25 cellular contexts compared by ENCODE assay signal in the genomic region with DNA sequence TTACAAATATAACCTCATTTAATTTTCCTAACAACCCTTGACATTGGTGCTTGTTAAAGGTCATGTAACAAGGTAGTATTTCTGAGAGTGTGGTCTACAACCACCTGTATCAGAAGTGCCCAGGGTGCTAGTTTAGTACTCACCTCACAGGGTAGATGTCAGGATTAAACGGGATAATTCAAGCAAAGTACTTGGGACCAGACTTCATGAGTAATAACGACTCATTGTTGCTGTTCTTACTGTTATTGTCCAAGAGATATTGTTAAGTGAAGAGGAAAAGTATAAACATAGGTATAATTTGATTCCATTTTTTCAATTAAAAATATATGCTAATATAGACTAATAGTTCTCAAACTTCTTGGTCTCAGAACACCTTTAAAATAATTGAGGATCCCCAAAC.
DNase-seq lines count a peak whose midpoint lies in the region; ATAC-seq and TF ChIP-seq lines count a peak whose summit lies in the region.
"Had no signal": no experiment of that assay in that cellular context is flagged by ENCODE, and none has a peak within 500 bp of the region (broad histone marks: within the 10 kb centered on the region; RNA-seq: fewer than 3 reads in every experiment).

No MANE protein-coding gene starts in this region.

- H3K36me3 Mint-ChIP-seq in endothelial cell (ENCODE audit: low read depth, unreplicated experiment), result peaks cover 8% of the 10 kb centered on the region

- no peak for ATAC-seq in GM21390 (IDR thresholded peaks at IDR 0.05; ENCODE audit: unreplicated experiment)
- ATAC-seq in GM21619 (IDR thresholded peaks at IDR 0.05; ENCODE audit: unreplicated experiment), result no peak
- ATAC-seq: CD8-positive, alpha-beta T cell; esophagus mucosa; left lung; psoas muscle; stimulated activated naive CD8-positive, alpha-beta T cell treated with anti-CD3 and anti-CD28 coated beads, Interleukin-15, Interleukin-2, amounts not matched to agents 100 U/mL and 50 U/mL, for 24 hours had no signal

- DNase-seq in HCEC 1CT (peak; percentile 47), RPMI7951 (ENCODE audit: low read depth) (peak; percentile 29), endothelial cell (ENCODE audit: low spot score) (no peak), OCI-M2 (lab: John Stamatoyannopoulos, UW; ENCODE audit: unreplicated experiment) (no peak), SW480 (ENCODE audit: low spot score) (no peak)
- DNase-seq: activated CD4-positive, alpha-beta T cell treated with anti-CD3 and anti-CD28 coated beads, Interleukin-2, amount 50 U/mL, for 4 hours; activated effector memory CD4-positive, alpha-beta T cell treated with anti-CD3 and anti-CD28 coated beads, Interleukin-2, amount 50 U/mL, for 16 hours; CD8-positive, alpha-beta T cell; central memory CD4-positive, alpha-beta T cell; DMS153; left lung; NCI-H2171; NCI-H69; psoas muscle; SIG-M5; stimulated activated CD4-positive, alpha-beta T cell treated with anti-CD3 and anti-CD28 coated beads, Interleukin-2, amount 100 ng/mL, for 24 hours; stimulated activated naive CD8-positive, alpha-beta T cell treated with anti-CD3 and anti-CD28 coated beads, Interleukin-15, Interleukin-2, amounts not matched to agents 100 U/mL and 50 U/mL, for 24 hours; upper lobe of right lung had no signal

- H3K4me3 Mint-ChIP-seq in endothelial cell (ENCODE audit: unreplicated experiment), result no peak overlapping the region
- H3K4me3 Mint-ChIP-seq: CD8-positive, alpha-beta T cell; neural progenitor cell; T-helper 1 cell treated with Interleukin-12 subunit alpha and Interleukin-12 subunit beta and Interleukin-4 antibody, amounts not matched to agents 30 μg/mL and 1 μg/mL, for 36 hours had no signal

- peaks cover 7% of the 10 kb centered on the region for H3K36me3 ChIP-seq in mesodermal cell (ENCODE audit: control insufficient read depth, insufficient read depth, low read length)
- H3K36me3 ChIP-seq: neural progenitor cell had no signal

- no peaks in the 10 kb centered on the region for H3K9me3 Mint-ChIP-seq in endothelial cell (ENCODE audit: unreplicated experiment)
- H3K9me3 Mint-ChIP-seq: CD8-positive, alpha-beta T cell; neural progenitor cell; T-helper 1 cell treated with Interleukin-12 subunit alpha and Interleukin-12 subunit beta and Interleukin-4 antibody, amounts not matched to agents 30 μg/mL and 1 μg/mL, for 36 hours had no signal

- H3K27ac ChIP-seq in mesodermal cell (ENCODE audit: low read depth, low read length, severe bottlenecking), result peak overlapping the region; percentile 30
- H3K27ac ChIP-seq: left lung, neural progenitor cell, psoas muscle, skin epidermis, upper lobe of right lung had no signal

- no peak for TF ChIP-seq CTCF in endothelial cell (IDR thresholded peaks at IDR 0.05; ENCODE audit: unreplicated experiment)

- H3K27ac Mint-ChIP-seq in endothelial cell (ENCODE audit: unreplicated experiment), result peak overlapping the region; percentile 98
- H3K27ac Mint-ChIP-seq: CD8-positive, alpha-beta T cell; neural progenitor cell; T-helper 1 cell treated with Interleukin-12 subunit alpha and Interleukin-12 subunit beta and Interleukin-4 antibody, amounts not matched to agents 30 μg/mL and 1 μg/mL, for 36 hours had no signal

- WGBS in mesodermal cell (ENCODE audit: insufficient coverage in 2 of 2), 2 experiments, result 100% methylated on average over 1 to 2 of the region's 2 CpGs

- H3K4me1 Mint-ChIP-seq in endothelial cell (ENCODE audit: unreplicated experiment), result peaks cover 78% of the 10 kb centered on the region

- no peaks in the 10 kb centered on the region for H3K9me3 ChIP-seq in mesodermal cell (ENCODE audit: control insufficient read depth, low read length)
- H3K9me3 ChIP-seq: left lung, psoas muscle, upper lobe of right lung had no signal

- no peak overlapping the region for H3K4me3 ChIP-seq in mesodermal cell (ENCODE audit: extremely low read depth, insufficient read depth, low read length, poor library complexity, severe bottlenecking)
- H3K4me3 ChIP-seq: left lung, neural progenitor cell, psoas muscle, skin epidermis, upper lobe of right lung had no signal

- H3K27me3 Mint-ChIP-seq in endothelial cell (ENCODE audit: unreplicated experiment), result peaks cover 2% of the 10 kb centered on the region

- H3K4me1 ChIP-seq in mesodermal cell (ENCODE audit: control insufficient read depth, insufficient read depth, low read length, poor library complexity, severe bottlenecking), result no peaks in the 10 kb centered on the region
- H3K4me1 ChIP-seq: psoas muscle had no signal

Comparison
In these comparisons a context has a peak if more than half of its experiments do, and no peak if none do; other contexts are left out.
1. DNase-seq: peak in HCEC 1CT (single experiment) and RPMI7951 (single experiment); none in endothelial cell (single experiment), OCI-M2 (single experiment) and SW480 (single experiment).